8 cellular contexts compared by ENCODE assay signal in the genomic region with DNA sequence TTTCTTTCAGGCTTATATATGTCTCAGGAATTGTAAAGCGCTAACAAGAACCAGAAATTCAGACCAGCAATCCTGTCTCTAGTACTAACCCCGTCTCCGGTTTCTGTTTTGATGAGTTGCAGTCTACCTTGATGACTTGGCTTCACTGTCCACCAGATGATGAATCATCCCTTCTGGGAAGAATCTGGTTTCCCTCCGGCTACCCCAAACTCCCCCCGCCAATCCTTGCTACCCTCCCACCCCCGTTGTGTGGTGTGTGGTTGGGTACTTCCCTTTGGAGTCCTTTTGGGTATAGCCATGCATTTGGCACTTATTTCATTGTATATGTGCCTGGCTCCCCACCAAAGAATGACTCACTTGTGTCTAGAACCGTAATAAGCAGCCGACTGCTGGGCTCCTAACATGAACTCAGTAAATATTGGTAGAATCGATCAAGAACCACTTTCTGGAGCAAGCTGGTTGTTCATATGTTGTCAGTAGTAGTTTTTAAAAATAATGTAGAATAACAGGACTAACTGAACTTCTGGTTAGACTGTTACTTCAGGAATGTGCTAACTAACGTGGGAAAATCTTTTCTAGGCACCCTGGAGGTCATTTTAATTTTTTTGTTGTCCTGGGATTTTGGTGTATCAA. TPM values are rescaled to one million over a fixed set of nuclear protein-coding genes. Genes with fewer than 3 reads are reported as not detected.
A peak's percentile ranks its signal among the peaks of the same experiment; 100 is the strongest.
DNase-seq lines count a peak whose midpoint lies in the region; ATAC-seq, FAIRE-seq and TF ChIP-seq lines count a peak whose summit lies in the region.

No MANE protein-coding gene starts in this region.

- H3K4me1 Mint-ChIP-seq in CD14-positive monocyte (peaks cover 89% of the 10 kb centered on the region), astrocyte (ENCODE audit: low read depth, unreplicated experiment) (peaks cover 80% of the 10 kb centered on the region)

- TF ChIP-seq CTCF in CD14-positive monocyte (IDR thresholded peaks at IDR 0.05) (no peak), astrocyte (IDR thresholded peaks at IDR 0.05; ENCODE audit: insufficient read depth, low read depth, low read length) (no peak)

- H3K36me3 ChIP-seq in astrocyte (ENCODE audit: insufficient read depth, low read length) (no peaks in the 10 kb centered on the region), muscle layer of duodenum (ENCODE audit: control insufficient read depth in 1 of 2, insufficient read depth in 2 of 2, low read length in 2 of 2) (peaks cover 0 to 13% of the 10 kb centered on the region in 2 donors), small intestine (ENCODE audit: control insufficient read depth in 2 of 2, insufficient read depth in 2 of 2, low read length in 2 of 2) (no peaks in the 10 kb centered on the region)

- DNase-seq in CD14-positive monocyte (ENCODE audit: low spot score) = peak; percentile 88
- DNase-seq in HTR-8/SVneo (ENCODE audit: insufficient read length, low spot score) = peak; percentile 85
- DNase-seq in astrocyte (ENCODE audit: low read depth) = peak; percentile 98
- DNase-seq in small intestine = no peak

- H3K9me3 ChIP-seq in astrocyte (ENCODE audit: insufficient read depth, low read depth, low read length) (no peaks in the 10 kb centered on the region), muscle layer of duodenum (ENCODE audit: control insufficient read depth in 1 of 2, low read length in 2 of 2) (no peaks in the 10 kb centered on the region), small intestine (ENCODE audit: control insufficient read depth, low read depth) (no peaks in the 10 kb centered on the region)

- H3K27me3 Mint-ChIP-seq in CD14-positive monocyte (ENCODE audit: low read depth in 3 of 3) (peaks cover 1 to 2% (median 1%) of the 10 kb centered on the region in 3 donors), astrocyte (ENCODE audit: low read depth, unreplicated experiment) (no peaks in the 10 kb centered on the region)

- WGBS in small intestine, 3 donors = 57 to 70% (median 61%) methylated on average over 10 of the region's 10 CpGs

- peak overlapping the region; percentile 88 for H3K9ac ChIP-seq in astrocyte (ENCODE audit: low read length)

- ATAC-seq in HG03135 (IDR thresholded peaks at IDR 0.05; ENCODE audit: unreplicated experiment) (no peak), GM19455 (IDR thresholded peaks at IDR 0.05; ENCODE audit: unreplicated experiment) (no peak), HG03045 (IDR thresholded peaks at IDR 0.05; ENCODE audit: unreplicated experiment) (no peak)

- peak overlapping the region; percentile 69 for H3K4me2 ChIP-seq in astrocyte (ENCODE audit: low read length)

- peaks cover 0 to 2% (median 0%) of the 10 kb centered on the region in 7 donors for H3K9me3 Mint-ChIP-seq in CD14-positive monocyte
- H3K9me3 Mint-ChIP-seq in astrocyte (ENCODE audit: unreplicated experiment) = peaks cover 14% of the 10 kb centered on the region

- H3K36me3 Mint-ChIP-seq in CD14-positive monocyte (peaks cover 3 to 14% of the 10 kb centered on the region in 2 donors), astrocyte (ENCODE audit: low read depth, unreplicated experiment) (peaks cover 1% of the 10 kb centered on the region)

- intact Hi-C loops in CD14-positive monocyte (cut with micrococcal nuclease) = loop anchor here in 1 of 2 donors (10.0 kb wide), 1 partner anchor 46 kb away; no protein-coding TSS in a partner anchor

- peak overlapping the region; percentile 99 for H3K27ac ChIP-seq in astrocyte (ENCODE audit: low read depth, low read length)
- peak overlapping the region; percentile 69 for H3K27ac ChIP-seq in muscle layer of duodenum (ENCODE audit: low read length)
- H3K27ac ChIP-seq in small intestine (ENCODE audit: low read depth in 1 of 2, low read length in 1 of 2) = peak overlapping the region in 1 of 2 donors; percentile 32

- peak overlapping the region; percentile 37 to 89 (median 87) for H3K27ac Mint-ChIP-seq in CD14-positive monocyte
- peak overlapping the region; percentile 98 for H3K27ac Mint-ChIP-seq in astrocyte (ENCODE audit: unreplicated experiment)

- H3K79me2 ChIP-seq in astrocyte (ENCODE audit: insufficient read depth, low read length) = no peaks in the 10 kb centered on the region

- H3K4me3 Mint-ChIP-seq in CD14-positive monocyte (peak overlapping the region; percentile 34 to 43), astrocyte (ENCODE audit: unreplicated experiment) (peak overlapping the region; percentile 41)

- H3K4me1 ChIP-seq in astrocyte (ENCODE audit: insufficient read depth, low read length) (peaks cover 60% of the 10 kb centered on the region), muscle layer of duodenum (ENCODE audit: control insufficient read depth in 1 of 2, insufficient read depth in 2 of 2, low read length in 2 of 2) (peaks cover 33 to 36% of the 10 kb centered on the region in 2 donors), small intestine (ENCODE audit: control insufficient read depth in 2 of 2, insufficient read depth in 1 of 2, low read depth in 1 of 2, low read length in 1 of 2) (peaks cover 0 to 6% of the 10 kb centered on the region in 2 donors)

- no peak overlapping the region for H2AFZ ChIP-seq in astrocyte (ENCODE audit: low read depth, low read length)

- no peaks in the 10 kb centered on the region for H4K20me1 ChIP-seq in astrocyte (ENCODE audit: insufficient read depth, low read length)

- H3K4me3 ChIP-seq in astrocyte (ENCODE audit: insufficient read depth, low read depth, low read length) (no peak overlapping the region), muscle layer of duodenum (ENCODE audit: low read depth in 1 of 2, low read length in 2 of 2) (no peak overlapping the region), small intestine (ENCODE audit: low read depth in 1 of 2, low read length in 2 of 2) (no peak overlapping the region)

- FAIRE-seq in HTR-8/SVneo (lab: Jason Lieb, UNC) (peak; percentile 92), astrocyte (lab: Jason Lieb, UNC) (peak; percentile 99), small intestine (lab: Jason Lieb, UNC) (no peak)

- no peaks in the 10 kb centered on the region for H3K27me3 ChIP-seq in astrocyte (ENCODE audit: insufficient read depth, low read length)
- no peaks in the 10 kb centered on the region for H3K27me3 ChIP-seq in muscle layer of duodenum (ENCODE audit: low read depth, low read length)
- no peaks in the 10 kb centered on the region for H3K27me3 ChIP-seq in small intestine (ENCODE audit: control insufficient read depth in 2 of 2, insufficient read depth in 2 of 2, low read length in 2 of 2)

RNA-seq across cellular contexts. Expression of a gene that starts 8.3 kb away (rescaled TPM):
- polyA plus RNA-seq in CD14-positive monocyte = 100 to 1,000 TPM; 480 to 653 TPM
- total RNA-seq in astrocyte = 1,145 and 1,862 TPM in 2 replicates
- 10 to 100 TPM in 2 of 3 donors, 1 to 10 TPM in 1; 4.2 to 55.3 (median 41.3) TPM for polyA plus RNA-seq in small intestine

Comparison
In these comparisons a context has a peak if more than half of its experiments do, and no peak if none do; other contexts are left out.
1. RNA of a gene that starts 8.3 kb away (polyA plus RNA-seq): 480 to 653 TPM in CD14-positive monocyte; 4.2 to 55.3 TPM in small intestine; every median in the first group is over 4 times any median in the second.